Comparison of ENCODE assay signal across 1 cellular context in the genomic region with DNA sequence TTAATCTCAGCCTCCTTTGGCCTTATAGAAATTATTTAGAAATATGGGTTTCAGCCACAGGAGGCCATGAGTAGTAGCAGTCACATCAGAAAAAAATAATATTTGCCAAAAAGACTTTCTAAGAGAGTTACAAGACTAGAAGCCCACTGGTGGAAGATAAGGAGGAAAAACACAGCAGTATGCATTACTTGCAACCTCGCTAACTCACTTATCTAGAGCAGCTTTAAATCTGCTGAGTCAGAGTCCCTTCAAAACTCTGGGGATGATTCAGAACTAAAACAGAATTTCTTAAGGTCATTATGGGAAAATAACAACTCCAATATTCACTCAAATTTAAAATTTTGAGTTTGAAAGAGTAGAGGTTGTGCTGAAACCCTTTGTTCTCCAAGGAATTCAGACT.
TF ChIP-seq lines count a peak whose summit lies in the region.

No MANE protein-coding gene starts in this region.

TF ChIP-seq in HepG2, 621 proteins besides CTCF, POLR2A, EP300 and RAD21 (continued from another document):
- TF ChIP-seq, protein P1, sequence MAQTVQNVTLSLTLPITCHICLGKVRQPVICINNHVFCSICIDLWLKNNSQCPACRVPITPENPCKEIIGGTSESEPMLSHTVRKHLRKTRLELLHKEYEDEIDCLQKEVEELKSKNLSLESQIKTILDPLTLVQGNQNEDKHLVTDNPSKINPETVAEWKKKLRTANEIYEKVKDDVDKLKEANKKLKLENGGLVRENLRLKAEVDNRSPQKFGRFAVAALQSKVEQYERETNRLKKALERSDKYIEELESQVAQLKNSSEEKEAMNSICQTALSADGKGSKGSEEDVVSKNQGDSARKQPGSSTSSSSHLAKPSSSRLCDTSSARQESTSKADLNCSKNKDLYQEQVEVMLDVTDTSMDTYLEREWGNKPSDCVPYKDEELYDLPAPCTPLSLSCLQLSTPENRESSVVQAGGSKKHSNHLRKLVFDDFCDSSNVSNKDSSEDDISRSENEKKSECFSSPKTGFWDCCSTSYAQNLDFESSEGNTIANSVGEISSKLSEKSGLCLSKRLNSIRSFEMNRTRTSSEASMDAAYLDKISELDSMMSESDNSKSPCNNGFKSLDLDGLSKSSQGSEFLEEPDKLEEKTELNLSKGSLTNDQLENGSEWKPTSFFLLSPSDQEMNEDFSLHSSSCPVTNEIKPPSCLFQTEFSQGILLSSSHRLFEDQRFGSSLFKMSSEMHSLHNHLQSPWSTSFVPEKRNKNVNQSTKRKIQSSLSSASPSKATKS (CRISPR knock-in tag; IDR thresholded peaks at IDR 0.05): no peak
- TF ChIP-seq NFE2L2 (IDR thresholded peaks at IDR 0.05; ENCODE audit: low read length) (peak; percentile 28; the same call in 1 of the 2 replicates), MAFK (conservative IDR thresholded peaks at IDR 0.05 in 1 of 2, IDR thresholded peaks at IDR 0.05 in 1 of 2; ENCODE audit: low read length in 2 of 2) (peak; percentile 63 to 86; a peak in 3 of 4 replicates), ATF7 (IDR thresholded peaks at IDR 0.05) (no peak), ATF7 (CRISPR knock-in tag; IDR thresholded peaks at IDR 0.05) (no peak), ZNF652 (CRISPR knock-in tag; IDR thresholded peaks at IDR 0.05; ENCODE audit: borderline replicate concordance, low read depth) (no peak), HMGA1 (CRISPR knock-in tag; conservative IDR thresholded peaks at IDR 0.05) (no peak), MZF1 (CRISPR knock-in tag; IDR thresholded peaks at IDR 0.05; ENCODE audit: borderline replicate concordance) (no peak)
- TF ChIP-seq, protein P2, sequence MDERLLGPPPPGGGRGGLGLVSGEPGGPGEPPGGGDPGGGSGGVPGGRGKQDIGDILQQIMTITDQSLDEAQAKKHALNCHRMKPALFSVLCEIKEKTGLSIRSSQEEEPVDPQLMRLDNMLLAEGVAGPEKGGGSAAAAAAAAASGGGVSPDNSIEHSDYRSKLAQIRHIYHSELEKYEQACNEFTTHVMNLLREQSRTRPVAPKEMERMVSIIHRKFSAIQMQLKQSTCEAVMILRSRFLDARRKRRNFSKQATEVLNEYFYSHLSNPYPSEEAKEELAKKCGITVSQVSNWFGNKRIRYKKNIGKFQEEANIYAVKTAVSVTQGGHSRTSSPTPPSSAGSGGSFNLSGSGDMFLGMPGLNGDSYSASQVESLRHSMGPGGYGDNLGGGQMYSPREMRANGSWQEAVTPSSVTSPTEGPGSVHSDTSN (CRISPR knock-in tag; IDR thresholded peaks at IDR 0.05): no peak
- TF ChIP-seq, protein P3, sequence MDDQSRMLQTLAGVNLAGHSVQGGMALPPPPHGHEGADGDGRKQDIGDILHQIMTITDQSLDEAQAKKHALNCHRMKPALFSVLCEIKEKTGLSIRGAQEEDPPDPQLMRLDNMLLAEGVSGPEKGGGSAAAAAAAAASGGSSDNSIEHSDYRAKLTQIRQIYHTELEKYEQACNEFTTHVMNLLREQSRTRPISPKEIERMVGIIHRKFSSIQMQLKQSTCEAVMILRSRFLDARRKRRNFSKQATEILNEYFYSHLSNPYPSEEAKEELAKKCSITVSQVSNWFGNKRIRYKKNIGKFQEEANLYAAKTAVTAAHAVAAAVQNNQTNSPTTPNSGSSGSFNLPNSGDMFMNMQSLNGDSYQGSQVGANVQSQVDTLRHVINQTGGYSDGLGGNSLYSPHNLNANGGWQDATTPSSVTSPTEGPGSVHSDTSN (CRISPR knock-in tag; IDR thresholded peaks at IDR 0.05; ENCODE audit: borderline replicate concordance): no peak
